In the genomic region with DNA sequence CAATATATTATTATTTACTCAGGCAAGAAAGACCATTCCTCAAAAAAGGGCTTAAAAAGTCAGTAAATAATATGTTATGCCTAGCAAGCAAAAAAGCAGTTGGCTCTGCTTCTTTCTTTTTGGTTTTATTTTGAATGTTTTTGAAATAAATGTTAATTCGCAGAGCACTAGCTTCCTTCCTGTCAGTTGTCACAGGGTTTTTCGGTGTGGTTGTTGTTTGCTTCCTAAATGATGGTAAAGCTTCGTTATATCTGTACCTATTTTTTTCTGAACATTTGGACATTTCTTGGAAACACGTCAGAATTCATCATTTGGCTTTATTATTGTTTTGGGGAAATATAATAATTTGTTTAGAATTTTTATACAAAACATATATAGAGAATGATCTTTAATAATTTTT, we compare ENCODE assay signal across 17 cellular contexts.
"Had no signal": no experiment of that assay in that cellular context is flagged by ENCODE, and none has a peak within 500 bp of the region (broad histone marks: within the 10 kb centered on the region; RNA-seq: fewer than 3 reads in every experiment).

No MANE protein-coding gene starts in this region.

- H3K9me3 Mint-ChIP-seq: memory B cell; natural killer cell treated with Interleukin-12 subunit alpha and Interleukin-12 subunit beta and Interleukin-15 and Interleukin-18, amount 100 ng/mL, for 72 hours; stimulated activated naive CD8-positive, alpha-beta T cell treated with anti-CD3 and anti-CD28 coated beads, Interleukin-15, Interleukin-2, amounts not matched to agents 100 ng/mL and 50 ng/mL, for 24 hours had no signal

- DNase-seq: activated CD4-positive, CD25-positive, alpha-beta regulatory T cell treated with anti-CD3 and anti-CD28 coated beads, Interleukin-2, amount 50 U/mL, for 72 hours; activated effector memory CD4-positive, alpha-beta T cell treated with anti-CD3 and anti-CD28 coated beads, Interleukin-2, amount 50 U/mL, for 16 hours; activated T-cell treated with anti-CD3 and anti-CD28 coated beads for 4 hours; colonic mucosa; effector CD8-positive, alpha-beta T cell; left lung; occipital lobe; stimulated activated CD4-positive, alpha-beta T cell treated with anti-CD3 and anti-CD28 coated beads, Interleukin-4, amount 100 ng/mL, for 1 hour had no signal

- H3K27ac Mint-ChIP-seq: memory B cell; natural killer cell treated with Interleukin-12 subunit alpha and Interleukin-12 subunit beta and Interleukin-15 and Interleukin-18, amount 100 ng/mL, for 72 hours; stimulated activated naive CD8-positive, alpha-beta T cell treated with anti-CD3 and anti-CD28 coated beads, Interleukin-15, Interleukin-2, amounts not matched to agents 100 ng/mL and 50 ng/mL, for 24 hours had no signal

- H3K4me3 ChIP-seq: cardiac muscle cell, colonic mucosa, gastroesophageal sphincter, left lung, sigmoid colon, thoracic aorta had no signal

- H3K27ac ChIP-seq: cardiac muscle cell, colonic mucosa, epithelial cell of prostate, left lung, thoracic aorta had no signal

- H3K4me3 Mint-ChIP-seq: memory B cell; natural killer cell treated with Interleukin-12 subunit alpha and Interleukin-12 subunit beta and Interleukin-15 and Interleukin-18, amount 100 ng/mL, for 72 hours; stimulated activated naive CD8-positive, alpha-beta T cell treated with anti-CD3 and anti-CD28 coated beads, Interleukin-15, Interleukin-2, amounts not matched to agents 100 ng/mL and 50 ng/mL, for 24 hours had no signal

- H3K4me1 ChIP-seq: colonic mucosa, gastroesophageal sphincter, left lung had no signal

- H3K27me3 ChIP-seq: cardiac muscle cell, colonic mucosa, gastroesophageal sphincter, left lung, sigmoid colon had no signal

- H3K4me1 Mint-ChIP-seq: memory B cell had no signal

- H3K36me3 Mint-ChIP-seq: memory B cell; natural killer cell treated with Interleukin-12 subunit alpha and Interleukin-12 subunit beta and Interleukin-15 and Interleukin-18, amount 100 ng/mL, for 72 hours had no signal

- H3K27me3 Mint-ChIP-seq: natural killer cell treated with Interleukin-12 subunit alpha and Interleukin-12 subunit beta and Interleukin-15 and Interleukin-18, amount 100 ng/mL, for 72 hours; stimulated activated naive CD8-positive, alpha-beta T cell treated with anti-CD3 and anti-CD28 coated beads, Interleukin-15, Interleukin-2, amounts not matched to agents 100 ng/mL and 50 ng/mL, for 24 hours had no signal

- H3K9me3 ChIP-seq: colonic mucosa, gastroesophageal sphincter, left lung, sigmoid colon, thoracic aorta had no signal

- H3K36me3 ChIP-seq: cardiac muscle cell, colonic mucosa, gastroesophageal sphincter, left lung, sigmoid colon, thoracic aorta had no signal

- FAIRE-seq: keratinocyte had no signal
